Comparison of ENCODE assay signal across 8 cellular contexts in the genomic region with DNA sequence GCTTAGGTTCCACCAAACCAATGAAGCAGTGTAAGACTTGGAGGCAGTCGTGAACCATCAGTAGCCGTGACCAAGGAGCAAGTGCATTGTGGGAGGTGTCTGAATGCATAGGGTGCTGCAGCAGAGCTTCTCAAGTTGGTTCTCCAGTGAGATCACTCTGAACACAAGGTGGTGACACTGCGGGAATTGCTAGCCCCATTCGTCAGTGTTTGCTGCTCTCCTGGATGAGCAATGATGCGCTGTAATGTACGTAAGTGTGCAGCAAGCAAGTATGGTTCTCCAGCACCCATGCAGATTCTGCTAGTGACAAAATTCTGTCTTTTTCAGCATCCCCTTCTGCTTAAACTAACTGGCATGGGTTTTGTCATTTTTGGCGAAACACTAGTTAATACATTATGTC.
"Had no signal": no experiment of that assay in that cellular context is flagged by ENCODE, and none has a peak within 500 bp of the region (broad histone marks: within the 10 kb centered on the region; RNA-seq: fewer than 3 reads in every experiment).

No MANE protein-coding gene starts in this region.

- H3K4me3 Mint-ChIP-seq: GM23338, HFFc6 had no signal

- H2AFZ ChIP-seq: GM23338 had no signal

- DNase-seq: H7, HFFc6, IMR-90, KG1 had no signal

- H3K4me2 ChIP-seq: GM23338 had no signal

- H3K4me3 ChIP-seq: GM23338, HAP-1, K562 had no signal

- ATAC-seq: GM23338, HCT116, K562 had no signal

- H3K36me3 ChIP-seq: HAP-1 had no signal

- H3K4me1 Mint-ChIP-seq: GM23338 had no signal

- H3K4me1 ChIP-seq: HAP-1 had no signal

- H3K27ac Mint-ChIP-seq: GM23338, HFFc6 had no signal

- H3K9me3 ChIP-seq: HAP-1 had no signal

- H3K9me3 Mint-ChIP-seq: GM23338, HFFc6 had no signal
